Comparison of ENCODE assay signal across 20 cellular contexts in the genomic region with DNA sequence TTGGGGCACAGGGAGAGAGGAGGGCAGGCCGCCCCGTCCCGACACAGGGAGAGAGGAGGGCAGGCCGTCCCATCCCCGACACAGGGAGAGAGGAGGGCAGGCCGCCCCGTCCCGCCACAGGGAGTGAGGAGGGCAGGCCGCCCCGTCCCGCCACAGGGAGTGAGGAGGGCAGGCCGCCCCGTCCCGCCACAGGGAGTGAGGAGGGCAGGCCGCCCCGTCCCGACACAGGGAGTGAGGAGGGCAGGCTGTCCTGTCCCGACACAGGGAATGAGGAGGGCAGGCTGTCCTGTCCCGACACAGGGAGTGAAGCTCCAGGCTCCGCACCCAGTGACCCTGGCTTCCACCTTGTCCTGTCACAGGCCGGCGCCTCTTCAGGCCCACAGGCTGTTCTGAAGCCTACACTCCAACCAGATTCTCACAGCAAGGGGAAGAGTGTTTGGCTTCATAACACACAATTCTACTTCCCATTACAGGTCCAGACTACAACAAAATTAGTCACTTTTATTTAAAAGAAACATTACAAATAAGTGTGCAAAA. TPM values are rescaled to one million over a fixed set of nuclear protein-coding genes. Genes with fewer than 3 reads are reported as not detected.
A peak's percentile ranks its signal among the peaks of the same experiment; 100 is the strongest.
DNase-seq lines count a peak whose midpoint lies in the region; ATAC-seq and TF ChIP-seq lines count a peak whose summit lies in the region.
"Had no signal": no experiment of that assay in that cellular context is flagged by ENCODE, and none has a peak within 500 bp of the region (broad histone marks: within the 10 kb centered on the region; RNA-seq: fewer than 3 reads in every experiment).

No MANE protein-coding gene starts in this region.

- peak overlapping the region; percentile 64 to 82 for H3K27ac ChIP-seq in right atrium auricular region
- H3K27ac ChIP-seq in SK-N-MC = peak overlapping the region; percentile 42; the same call in 1 of the 2 replicates
- H3K27ac ChIP-seq in spleen = peak overlapping the region in 2 of 8 donors; percentile 2 to 28
- H3K27ac ChIP-seq: C4-2B, GM23248 had no signal

- WGBS in spleen, 5 donors = 53 to 93% (median 72%) methylated on average over 4 to 19 of the region's 22 CpGs

- TF ChIP-seq CTCF in right atrium auricular region (IDR thresholded peaks at IDR 0.05) (no peak), spleen (IDR thresholded peaks at IDR 0.05 in 8 of 11, conservative IDR thresholded peaks at IDR 0.05 in 3 of 11) (no peak)

- H3K27me3 ChIP-seq in right atrium auricular region = no peaks in the 10 kb centered on the region
- H3K27me3 ChIP-seq in spleen (replicated peaks in 1 of 7) = no peaks in the 10 kb centered on the region

- no peak overlapping the region for H3K9ac ChIP-seq in SK-N-MC (ENCODE audit: insufficient read length)
- H3K9ac ChIP-seq: GM23248 had no signal

- H3K4me1 ChIP-seq in right atrium auricular region (peaks cover 0 to 8% of the 10 kb centered on the region in 2 donors), spleen (no peaks in the 10 kb centered on the region)

- H3K4me3 ChIP-seq in right atrium auricular region = no peak overlapping the region
- H3K4me3 ChIP-seq in SK-N-MC = no peak overlapping the region
- H3K4me3 ChIP-seq in spleen = no peak overlapping the region
- H3K4me3 ChIP-seq: GM23248, K562 had no signal

- intact Hi-C loops in Right ventricle myocardium superior (cut with DNase I) = no loop called here
- intact Hi-C loops in spleen (cut with DNase I; ENCODE audit: low total_unique reads) = no loop called here

- H3K9me3 ChIP-seq in right atrium auricular region (no peaks in the 10 kb centered on the region), SK-N-MC (ENCODE audit: low read depth, low read length) (no peaks in the 10 kb centered on the region), spleen (no peaks in the 10 kb centered on the region)

- ATAC-seq in Right ventricle myocardium superior (ENCODE audit: poor library complexity) = no peak
- ATAC-seq in HG03108 (IDR thresholded peaks at IDR 0.05; ENCODE audit: unreplicated experiment) = no peak

- H3K36me3 ChIP-seq in right atrium auricular region = peaks cover 49% of the 10 kb centered on the region
- peaks cover 49% of the 10 kb centered on the region for H3K36me3 ChIP-seq in SK-N-MC (ENCODE audit: insufficient read depth, low read length)
- H3K36me3 ChIP-seq in spleen = peaks cover 5 to 97% (median 65%) of the 10 kb centered on the region in 6 donors

- DNase-seq in right atrium auricular region (ENCODE audit: low spot score) (no peak), Right ventricle myocardium superior (no peak), SK-N-MC (ENCODE audit: low read depth, low spot score) (no peak), islet precursor cell (peak; percentile 64), spleen (peak; percentile 53), ecto neural progenitor cell (ENCODE audit: low spot score) (no peak), KG1 (lab: John Stamatoyannopoulos, UW) (no peak)
- DNase-seq: DMS 273 treated with DMSO at 0.1 percent for 48 hours; GF-D8; GM23248; MV-4-11; NCI-H1417 treated with DMSO at 0.1 percent for 48 hours; NCI-H2029; NCI-H2171; NCI-H446; NK-92 treated with Interleukin-12 subunit alpha and Interleukin-12 subunit beta, amount 100 ng/mL, for 24 hours; OCI-M1 had no signal

- no peak for TF ChIP-seq POLR2A in spleen (IDR thresholded peaks at IDR 0.05)

RNA-seq across cellular contexts. Expression of gene WDR45B, which starts 34.1 kb away (rescaled TPM):
- 10 to 100 TPM; 41.2 to 46.4 TPM for total RNA-seq in right atrium auricular region
- total RNA-seq in Right ventricle myocardium superior = 34.3 TPM
- 10 to 100 TPM; 62.6 to 80.2 (median 67.0) TPM for total RNA-seq in spleen
- 10 to 100 TPM; 30.9 to 52.7 (median 34.9) TPM for polyA plus RNA-seq in spleen

Comparison
In these comparisons a context has a peak if more than half of its experiments do, and no peak if none do; other contexts are left out.
1. DNase-seq: peak in islet precursor cell (single experiment) and spleen (single experiment); none in right atrium auricular region (single experiment), Right ventricle myocardium superior (single experiment), SK-N-MC (single experiment), ecto neural progenitor cell (single experiment) and KG1 (single experiment).